19 cellular contexts compared by ENCODE assay signal in the genomic region with DNA sequence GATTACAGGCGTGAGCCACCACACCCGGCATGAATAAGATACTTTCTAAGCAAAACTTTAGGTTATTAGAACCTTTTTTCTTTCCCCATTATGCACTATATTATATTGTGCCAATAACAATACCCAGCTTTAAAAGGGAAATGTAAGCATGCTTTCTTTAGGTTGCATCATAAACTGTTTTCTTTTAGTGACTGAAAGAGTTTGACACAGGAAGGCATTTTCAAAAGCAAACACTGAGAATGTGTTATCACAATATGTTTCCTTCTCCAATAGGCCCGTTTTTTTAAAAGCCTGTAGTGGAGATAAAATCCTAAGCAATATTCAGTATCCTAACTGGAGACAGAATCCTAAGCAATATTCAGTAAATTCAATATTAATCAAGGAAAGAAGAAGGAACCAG. TPM values are rescaled to one million over a fixed set of nuclear protein-coding genes. Genes with fewer than 3 reads are reported as not detected.
DNase-seq lines count a peak whose midpoint lies in the region; ATAC-seq and TF ChIP-seq lines count a peak whose summit lies in the region.
"Had no signal": no experiment of that assay in that cellular context is flagged by ENCODE, and none has a peak within 500 bp of the region (broad histone marks: within the 10 kb centered on the region; RNA-seq: fewer than 3 reads in every experiment).

No MANE protein-coding gene starts in this region.

- H3K27me3 ChIP-seq in GM23248 (replicated peaks; ENCODE audit: insufficient read depth), result no peaks in the 10 kb centered on the region

- no peaks in the 10 kb centered on the region for H3K9me3 ChIP-seq in GM23248 (ENCODE audit: low read depth)
- H3K9me3 ChIP-seq: HAP-1 had no signal

- no peak overlapping the region for H3K4me3 ChIP-seq in GM23248
- H3K4me3 ChIP-seq in choroid plexus epithelial cell (ENCODE audit: low read depth, low read length), result no peak overlapping the region
- H3K4me3 ChIP-seq: HAP-1 had no signal

- H3K9ac ChIP-seq in GM23248, result no peak overlapping the region

- H3K27ac ChIP-seq in GM23248, result no peak overlapping the region
- H3K27ac ChIP-seq: RWPE1 had no signal

- WGBS in GM23248 (ENCODE audit: low coverage in 1 of 2, low lambda C conversion rate in 2 of 2, missing lambda C conversion rate in 2 of 2), 2 experiments, result 55 to 69% methylated on average over 3 of the region's 3 CpGs

- no peak for ATAC-seq in HG03521 (IDR thresholded peaks at IDR 0.05; ENCODE audit: unreplicated experiment)
- ATAC-seq: PC-3 had no signal

- in situ Hi-C loops in GM23248 (cut with MboI), result no loop called here

- H3K4me1 ChIP-seq in GM23248 (ENCODE audit: insufficient read depth), result no peaks in the 10 kb centered on the region
- H3K4me1 ChIP-seq: HAP-1 had no signal

- H3K36me3 ChIP-seq in GM23248 (ENCODE audit: low read depth), result no peaks in the 10 kb centered on the region
- H3K36me3 ChIP-seq: HAP-1 had no signal

- DNase-seq in GM23248 (peak; percentile 2), SW480 (ENCODE audit: low spot score) (peak; percentile 32), choroid plexus epithelial cell (ENCODE audit: low read depth) (peak; percentile 50), fibroblast of the conjunctiva (ENCODE audit: low read depth) (peak; percentile 38), SHP77 treated with DMSO at 0.1 percent for 48 hours (lab: John Stamatoyannopoulos, UW) (no peak)
- DNase-seq in activated CD4-positive, alpha-beta T cell treated with anti-CD3 and anti-CD28 coated beads, Interleukin-2, amount 50 U/mL, for 4 hours, result no peak
- DNase-seq: C1 segment of cervical spinal cord; CD8-positive, alpha-beta memory T cell; DMS79; KBM-7; NCI-H1105; NCI-H1694; NCI-H2081 treated with DMSO at 0.1 percent for 48 hours; NCI-H510A treated with DMSO at 0.1 percent for 48 hours; NCI-H774; PC-3 had no signal

- H3K79me2 ChIP-seq in GM23248 (ENCODE audit: insufficient read depth), result no peaks in the 10 kb centered on the region

- H3F3A ChIP-seq in GM23248 (ENCODE audit: insufficient read depth), result no peaks in the 10 kb centered on the region

- no peaks in the 10 kb centered on the region for H3K9me2 ChIP-seq in GM23248 (ENCODE audit: insufficient read depth)

- no peak overlapping the region for H3K4me2 ChIP-seq in GM23248 (ENCODE audit: unreplicated experiment)

- H2AFZ ChIP-seq in GM23248, result no peak overlapping the region

- no peaks in the 10 kb centered on the region for H4K20me1 ChIP-seq in GM23248 (ENCODE audit: insufficient read depth)

- no peak for TF ChIP-seq CTCF in choroid plexus epithelial cell (conservative IDR thresholded peaks at IDR 0.05; ENCODE audit: low read depth, low read length)

RNA-seq across cellular contexts. Expression of a gene that starts 16.7 kb away (rescaled TPM):
- 4.0 and 6.1 TPM in 2 replicates for total RNA-seq in GM23248 (2014; rRNA removed; shearing (Covaris generic))
- polyA plus RNA-seq in GM23248 (2016; fragmentation: Nextera tagmentation; extraction: Ambion mirVana), result 2.5 and 3.0 TPM in 2 replicates

Comparison
In these comparisons a context has a peak if more than half of its experiments do, and no peak if none do; other contexts are left out.
1. DNase-seq: peak in GM23248 (single experiment), SW480 (single experiment), choroid plexus epithelial cell (single experiment) and fibroblast of the conjunctiva (single experiment); none in SHP77 treated with DMSO at 0.1 percent for 48 hours (single experiment) and activated CD4-positive, alpha-beta T cell treated with anti-CD3 and anti-CD28 coated beads, Interleukin-2, amount 50 U/mL, for 4 hours (0 of 2).